ENCODE assay signal across 8 cellular contexts in genomic region chr17:64320613-64321553, GRCh38. TPM values are rescaled to one million over a fixed set of nuclear protein-coding genes. Genes with fewer than 3 reads are reported as not detected.
A peak's percentile ranks its signal among the peaks of the same experiment; 100 is the strongest.
DNase-seq lines count a peak whose midpoint lies in the region; ATAC-seq and TF ChIP-seq lines count a peak whose summit lies in the region.

No MANE protein-coding gene starts in this region.

- POLR2A ChIA-PET in HCT116 (lab: Charles Lee): no interaction called here

- CTCF ChIA-PET in HCT116 (lab: Charles Lee): interaction anchor here (0.6 to 2.7 kb wide), 12 partner anchors 8 to 172 kb away, joined by 3 to 57 read pairs (median 4); no protein-coding TSS in a partner anchor

- H3K4me3 ChIP-seq in HCT116 (replicated peaks in 1 of 2; ENCODE audit: low read depth in 1 of 2, low read length in 2 of 2): peak overlapping the region; percentile 22 to 26; a peak in 3 of 4 replicates
- H3K4me3 ChIP-seq in lung: no peak overlapping the region

- H3K27me3 Mint-ChIP-seq in dendritic cell treated with granulocyte-macrophage colony-stimulating factor and Interleukin-4, amounts not matched to agents 40 ng/mL and 50 ng/mL, for 4 days: peaks cover 2% of the 10 kb centered on the region

- peak overlapping the region; percentile 47 for H3K4me3 Mint-ChIP-seq in dendritic cell treated with granulocyte-macrophage colony-stimulating factor and Interleukin-4, amounts not matched to agents 40 ng/mL and 50 ng/mL, for 4 days

- TF ChIP-seq CTCF in HCT116 (IDR thresholded peaks at IDR 0.05 in 2 of 3, conservative IDR thresholded peaks at IDR 0.05 in 1 of 3; ENCODE audit: borderline replicate concordance in 1 of 3, insufficient read depth in 1 of 3, low read depth in 2 of 3, low read length in 2 of 3): peak; percentile 83 to 96 (median 94)
- peak; percentile 55 for TF ChIP-seq CTCF in lung (IDR thresholded peaks at IDR 0.05; ENCODE audit: control extremely low read depth, extremely low read depth)

- H3K79me2 ChIP-seq in HCT116 (ENCODE audit: insufficient read depth, low read length): no peaks in the 10 kb centered on the region

- TF ChIP-seq RAD21 in HCT116 (IDR thresholded peaks at IDR 0.05; ENCODE audit: low read depth): peak; percentile 96

- peak overlapping the region; percentile 70 for H2AFZ ChIP-seq in HCT116 (ENCODE audit: low read depth, low read length, poor library complexity, severe bottlenecking)

- H3K9ac ChIP-seq in HCT116 (ENCODE audit: low read length): no peak overlapping the region

- no peaks in the 10 kb centered on the region for H3K27me3 ChIP-seq in HCT116 (ENCODE audit: insufficient read depth, low read length)
- no peaks in the 10 kb centered on the region for H3K27me3 ChIP-seq in lung (ENCODE audit: control insufficient read depth, insufficient read depth)

- peak; percentile 69 for DNase-seq in Ammon's horn (ENCODE audit: low spot score)
- DNase-seq in HCT116 (ENCODE audit: low read depth, low spot score): peak; percentile 90
- DNase-seq in NCI-H524 (lab: John Stamatoyannopoulos, UW): peak; percentile 92 to 93
- DNase-seq in activated CD4-positive, alpha-beta T cell treated with anti-CD3 and anti-CD28 coated beads for 48 hours: peak; percentile 62
- peak; percentile 79 for DNase-seq in lung (ENCODE audit: low spot score)
- peak; percentile 25 for DNase-seq in stimulated activated CD8-positive, alpha-beta memory T cell treated with anti-CD3 and anti-CD28 coated beads, Interleukin-12 subunit alpha, Interleukin-12 subunit beta, amount 100 ng/mL, for 4 hours (ENCODE audit: low read depth)

- H3K27ac ChIP-seq in HCT116 (ENCODE audit: low read depth, low read length) (no peak overlapping the region), lung (ENCODE audit: low read depth in 1 of 2, low read length in 1 of 2) (peak overlapping the region in 1 of 2 donors; percentile 21)

- H3K4me1 ChIP-seq in HCT116 (ENCODE audit: control insufficient read depth in 1 of 2, insufficient read depth in 2 of 2, low read length in 2 of 2): peaks cover 0 to 5% of the 10 kb centered on the region in 2 experiments; a peak in 1 of 4 replicates
- H3K4me1 ChIP-seq in lung (ENCODE audit: control insufficient read depth in 2 of 2, insufficient read depth in 2 of 2, low read length in 2 of 2): peaks cover 0 to 1% of the 10 kb centered on the region in 2 donors

- H3K4me1 Mint-ChIP-seq in dendritic cell treated with granulocyte-macrophage colony-stimulating factor and Interleukin-4, amounts not matched to agents 40 ng/mL and 50 ng/mL, for 4 days (ENCODE audit: low read depth): peaks cover 58% of the 10 kb centered on the region

- 41 to 48% methylated on average over 28 of the region's 28 CpGs for WGBS in lung, 2 donors

- BruUV-seq in HCT116 (replicated peaks; lab: Mats Ljungman, UMichigan): no TSS peak

- no peaks in the 10 kb centered on the region for H3K9me2 ChIP-seq in HCT116 (ENCODE audit: insufficient read depth)

- intact Hi-C loops in HCT116 (cut with micrococcal nuclease): loop anchor here (1.0 to 5.0 kb wide), 2 partner anchors 97 to 171 kb away; no protein-coding TSS in a partner anchor
- intact Hi-C loops in dendritic cell treated with granulocyte-macrophage colony-stimulating factor and Interleukin-4, amounts not matched to agents 40 ng/mL and 50 ng/mL, for 4 days (cut with micrococcal nuclease): loop anchor here (1.0 to 10.0 kb wide), 3 partner anchors 36 to 174 kb away; partner anchors contain the start of gene POLG2

- H3K27ac Mint-ChIP-seq in dendritic cell treated with granulocyte-macrophage colony-stimulating factor and Interleukin-4, amounts not matched to agents 40 ng/mL and 50 ng/mL, for 4 days: peak overlapping the region; percentile 45

- no peak for TF ChIP-seq POLR2A in HCT116 (IDR thresholded peaks at IDR 0.05; ENCODE audit: borderline replicate concordance, extremely low read depth, insufficient read depth, insufficient read length)

- H3K36me3 ChIP-seq in HCT116 (ENCODE audit: control insufficient read depth in 1 of 2, insufficient read depth in 2 of 2, low read length in 2 of 2) (no peaks in the 10 kb centered on the region), lung (ENCODE audit: control insufficient read depth in 2 of 2, insufficient read depth in 2 of 2, low read length in 2 of 2) (peaks cover 0 to 2% of the 10 kb centered on the region in 2 donors)

- H3K9me3 Mint-ChIP-seq in dendritic cell treated with granulocyte-macrophage colony-stimulating factor and Interleukin-4, amounts not matched to agents 40 ng/mL and 50 ng/mL, for 4 days: no peaks in the 10 kb centered on the region

- peak overlapping the region; percentile 62 for H3K4me2 ChIP-seq in HCT116 (ENCODE audit: low read length)

- ATAC-seq in HCT116 (peak; percentile 84), lung (ENCODE audit: insufficient read depth, low FRiP score) (peak; percentile 70), HG03520 (IDR thresholded peaks at IDR 0.05; ENCODE audit: unreplicated experiment) (no peak)

- H3K9me3 ChIP-seq in HCT116 (ENCODE audit: control insufficient read depth in 1 of 2, insufficient read depth in 1 of 2, low read depth in 1 of 2, low read length in 2 of 2) (no peaks in the 10 kb centered on the region), lung (ENCODE audit: control insufficient read depth in 2 of 2, insufficient read depth in 1 of 2, low read length in 1 of 2) (peaks cover 0 to 5% of the 10 kb centered on the region in 2 donors)

- RAD21 ChIA-PET in HCT116 (lab: Charles Lee; ENCODE audit: low non-redundant PET in 1 of 2, low total read pairs in 2 of 2, uncharacterized antibody in 2 of 2, unreplicated experiment in 2 of 2): interaction anchor here (0.7 to 1.3 kb wide), 4 partner anchors 98 to 101 kb away, joined by 3 to 4 read pairs (median 3); no protein-coding TSS in a partner anchor

- H4K20me1 ChIP-seq in HCT116 (ENCODE audit: insufficient read depth): no peaks in the 10 kb centered on the region

- H3K36me3 Mint-ChIP-seq in dendritic cell treated with granulocyte-macrophage colony-stimulating factor and Interleukin-4, amounts not matched to agents 40 ng/mL and 50 ng/mL, for 4 days (ENCODE audit: low read depth): peaks cover 41% of the 10 kb centered on the region

TF ChIP-seq in HCT116, 20 proteins besides CTCF, POLR2A, EP300 and RAD21:
- TF ChIP-seq ELF1 (IDR thresholded peaks at IDR 0.05; ENCODE audit: borderline replicate concordance, low read depth) (no peak), SP1 (IDR thresholded peaks at IDR 0.05; ENCODE audit: low read depth) (no peak), CBX3 (IDR thresholded peaks at IDR 0.05; ENCODE audit: low read depth) (0 out of 2 replicates have a peak, but pooled peaks have one; percentile 13), ZNF274 (IDR thresholded peaks at IDR 0.05; ENCODE audit: low read depth, low read length) (no peak), ZFX (IDR thresholded peaks at IDR 0.05) (no peak), POLR2AphosphoS5 (IDR thresholded peaks at IDR 0.05; ENCODE audit: low read depth, low read length) (no peak), JUND (IDR thresholded peaks at IDR 0.05) (no peak), YY1 (IDR thresholded peaks at IDR 0.05; ENCODE audit: extremely low read depth, insufficient replicate concordance, low read depth, low read length) (peak; percentile 58), EZH2 (IDR thresholded peaks at IDR 0.05) (no peak)
- TF ChIP-seq, protein P1, sequence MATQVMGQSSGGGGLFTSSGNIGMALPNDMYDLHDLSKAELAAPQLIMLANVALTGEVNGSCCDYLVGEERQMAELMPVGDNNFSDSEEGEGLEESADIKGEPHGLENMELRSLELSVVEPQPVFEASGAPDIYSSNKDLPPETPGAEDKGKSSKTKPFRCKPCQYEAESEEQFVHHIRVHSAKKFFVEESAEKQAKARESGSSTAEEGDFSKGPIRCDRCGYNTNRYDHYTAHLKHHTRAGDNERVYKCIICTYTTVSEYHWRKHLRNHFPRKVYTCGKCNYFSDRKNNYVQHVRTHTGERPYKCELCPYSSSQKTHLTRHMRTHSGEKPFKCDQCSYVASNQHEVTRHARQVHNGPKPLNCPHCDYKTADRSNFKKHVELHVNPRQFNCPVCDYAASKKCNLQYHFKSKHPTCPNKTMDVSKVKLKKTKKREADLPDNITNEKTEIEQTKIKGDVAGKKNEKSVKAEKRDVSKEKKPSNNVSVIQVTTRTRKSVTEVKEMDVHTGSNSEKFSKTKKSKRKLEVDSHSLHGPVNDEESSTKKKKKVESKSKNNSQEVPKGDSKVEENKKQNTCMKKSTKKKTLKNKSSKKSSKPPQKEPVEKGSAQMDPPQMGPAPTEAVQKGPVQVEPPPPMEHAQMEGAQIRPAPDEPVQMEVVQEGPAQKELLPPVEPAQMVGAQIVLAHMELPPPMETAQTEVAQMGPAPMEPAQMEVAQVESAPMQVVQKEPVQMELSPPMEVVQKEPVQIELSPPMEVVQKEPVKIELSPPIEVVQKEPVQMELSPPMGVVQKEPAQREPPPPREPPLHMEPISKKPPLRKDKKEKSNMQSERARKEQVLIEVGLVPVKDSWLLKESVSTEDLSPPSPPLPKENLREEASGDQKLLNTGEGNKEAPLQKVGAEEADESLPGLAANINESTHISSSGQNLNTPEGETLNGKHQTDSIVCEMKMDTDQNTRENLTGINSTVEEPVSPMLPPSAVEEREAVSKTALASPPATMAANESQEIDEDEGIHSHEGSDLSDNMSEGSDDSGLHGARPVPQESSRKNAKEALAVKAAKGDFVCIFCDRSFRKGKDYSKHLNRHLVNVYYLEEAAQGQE (IDR thresholded peaks at IDR 0.05; ENCODE audit: low read depth): no peak

RNA-seq across cellular contexts. Expression of gene TEX2, which starts 57.8 kb away (rescaled TPM):
- total RNA-seq in HCT116 (2021; ENCODE audit: unreplicated experiment): 24.6 TPM
- polyA plus RNA-seq in HCT116 (2012): 9.0 and 12.2 TPM in 2 replicates
- 10 to 100 TPM; 38.9 to 42.8 TPM for total RNA-seq in lung
- 10 to 100 TPM; 10.0 to 18.6 TPM for polyA plus RNA-seq in lung

Comparison
In these comparisons a context has a peak if more than half of its experiments do, and no peak if none do; other contexts are left out.
1. DNase-seq: peak in every context shown above with its lines; median percentile 92 in NCI-H524; 90 in HCT116; 79 in lung; 69 in Ammon's horn; 62 in activated CD4-positive, alpha-beta T cell treated with anti-CD3 and anti-CD28 coated beads for 48 hours; 25 in stimulated activated CD8-positive, alpha-beta memory T cell treated with anti-CD3 and anti-CD28 coated beads, Interleukin-12 subunit alpha, Interleukin-12 subunit beta, amount 100 ng/mL, for 4 hours.